ENCODE assay signal across 10 cellular contexts in genomic region chr4:140135529-140136021, GRCh38. TPM values are rescaled to one million over a fixed set of nuclear protein-coding genes. Genes with fewer than 3 reads are reported as not detected.
DNase-seq lines count a peak whose midpoint lies in the region; ATAC-seq and TF ChIP-seq lines count a peak whose summit lies in the region.
"Had no signal": no experiment of that assay in that cellular context is flagged by ENCODE, and none has a peak within 500 bp of the region (broad histone marks: within the 10 kb centered on the region; RNA-seq: fewer than 3 reads in every experiment).

No MANE protein-coding gene starts in this region.

- H3K4me1 ChIP-seq in BE2C (peaks cover 21% of the 10 kb centered on the region), lower lobe of right lung (peaks cover 26% of the 10 kb centered on the region)

- H3K36me3 ChIP-seq in BE2C (no peaks in the 10 kb centered on the region), lower lobe of right lung (no peaks in the 10 kb centered on the region)

- DNase-seq in BE2C (peak; percentile 98), NCI-H187 (lab: John Stamatoyannopoulos, UW) (peak; percentile 51 to 69), amygdala (lab: John Stamatoyannopoulos, UW) (peak in 39 of 56 donors; percentile 1 to 69 (median 26)), lower lobe of right lung (peak; percentile 54), NCI-H226 (no peak), T1000 (lab: John Stamatoyannopoulos, UW) (no peak), SKM-1 treated with dmso at 0.1 percent for 144 hours (lab: John Stamatoyannopoulos, UW; ENCODE audit: unreplicated experiment) (no peak)
- DNase-seq in activated naive CD4-positive, alpha-beta T cell treated with Interleukin-2 at 50 U/mL for 16 hours = no peak

- H3K27me3 ChIP-seq in BE2C (no peaks in the 10 kb centered on the region), lower lobe of right lung (ENCODE audit: low read depth) (no peaks in the 10 kb centered on the region)
- H3K27me3 ChIP-seq: BLaER1 treated with 17β-estradiol and CSF1 and Interleukin-3, amounts not matched to agents 10 nM and 100 nM had no signal

- TF ChIP-seq CTCF in BE2C (IDR thresholded peaks at IDR 0.05; ENCODE audit: low read depth, low read length) (no peak), lower lobe of right lung (IDR thresholded peaks at IDR 0.05) (no peak)

- intact Hi-C loops in lower lobe of right lung (cut with DNase I) = no loop called here

- H3K9me3 ChIP-seq in BE2C (no peaks in the 10 kb centered on the region), lower lobe of right lung (no peaks in the 10 kb centered on the region)

- no peak overlapping the region for H3K27ac ChIP-seq in lower lobe of right lung
- H3K27ac ChIP-seq: HL-60 had no signal

- peak overlapping the region; percentile 35 for H3K4me3 ChIP-seq in BE2C (ENCODE audit: low read depth, low read length)
- H3K4me3 ChIP-seq in lower lobe of right lung = no peak overlapping the region
- H3K4me3 ChIP-seq: BLaER1 treated with 17β-estradiol and CSF1 and Interleukin-3, amounts not matched to agents 10 nM and 100 nM had no signal

- peak in 1 of 2 donors; percentile 32 for ATAC-seq in lower lobe of right lung

RNA-seq across cellular contexts. Expression of gene MAML3, which starts 18.4 kb away (rescaled TPM):
- 14.1 TPM for polyA plus RNA-seq in BE2C (2012; ENCODE audit: insufficient read depth, insufficient read length, low read depth)
- 12.5 TPM for total RNA-seq in lower lobe of right lung

Comparison
In these comparisons a context has a peak if more than half of its experiments do, and no peak if none do; other contexts are left out.
1. DNase-seq: peak in BE2C (single experiment), NCI-H187 (2 of 2), amygdala (39 of 56) and lower lobe of right lung (single experiment); none in NCI-H226 (single experiment), T1000 (single experiment), activated naive CD4-positive, alpha-beta T cell treated with Interleukin-2 at 50 U/mL for 16 hours (single experiment) and SKM-1 treated with dmso at 0.1 percent for 144 hours (single experiment).